ENCODE assay signal across 16 cellular contexts in the genomic region with DNA sequence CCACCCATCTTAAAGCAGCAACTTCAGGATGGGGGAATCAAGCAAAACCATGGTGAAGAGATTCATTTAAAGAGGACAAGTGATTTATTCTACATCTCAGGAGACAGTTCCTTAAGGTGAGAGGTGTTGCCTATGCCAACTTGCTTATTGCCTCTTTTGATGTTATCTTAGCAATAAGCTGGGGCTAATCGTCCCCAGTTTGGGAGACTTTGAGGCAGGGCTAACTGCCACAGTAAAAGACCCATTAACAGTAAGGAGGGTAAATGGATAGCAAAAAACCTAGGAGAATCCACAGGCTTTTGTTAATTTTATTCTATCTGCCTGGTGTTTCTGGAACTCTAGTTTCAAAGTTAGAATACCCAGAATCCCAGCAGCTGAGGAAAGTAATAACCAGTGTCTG. TPM values are rescaled to one million over a fixed set of nuclear protein-coding genes. Genes with fewer than 3 reads are reported as not detected.
A peak's percentile ranks its signal among the peaks of the same experiment; 100 is the strongest.
DNase-seq lines count a peak whose midpoint lies in the region; TF ChIP-seq lines count a peak whose summit lies in the region.
"Had no signal": no experiment of that assay in that cellular context is flagged by ENCODE, and none has a peak within 500 bp of the region (broad histone marks: within the 10 kb centered on the region; RNA-seq: fewer than 3 reads in every experiment).

No MANE protein-coding gene starts in this region.

- no peaks in the 10 kb centered on the region for H3K36me3 ChIP-seq in Caco-2 (ENCODE audit: control insufficient read depth, insufficient read depth, low read length)
- no peaks in the 10 kb centered on the region for H3K36me3 ChIP-seq in smooth muscle cell (ENCODE audit: low read depth)
- H3K36me3 ChIP-seq: colonic mucosa had no signal

- no peaks in the 10 kb centered on the region for H3K79me2 ChIP-seq in smooth muscle cell (ENCODE audit: low read depth)

- H3K4me1 ChIP-seq in Caco-2 (peaks cover 57% of the 10 kb centered on the region), smooth muscle cell (ENCODE audit: low read depth) (peaks cover 5% of the 10 kb centered on the region)
- H3K4me1 ChIP-seq: colonic mucosa had no signal

- POLR2A ChIA-PET in Caco-2 (lab: Charles Lee): no interaction called here

- H3K27me3 ChIP-seq in Caco-2 (replicated peaks; ENCODE audit: control insufficient read depth, insufficient read depth, low read length): no peaks in the 10 kb centered on the region
- no peaks in the 10 kb centered on the region for H3K27me3 ChIP-seq in smooth muscle cell (ENCODE audit: low read depth)
- H3K27me3 ChIP-seq: colonic mucosa had no signal

- 30% methylated on average over 1 of the region's 1 CpG for WGBS in smooth muscle cell (ENCODE audit: low lambda C conversion rate)

- intact Hi-C loops in Caco-2 (cut with micrococcal nuclease; ENCODE audit: unreplicated experiment): no loop called here

- H3K27ac Mint-ChIP-seq in Caco-2 (ENCODE audit: unreplicated experiment): peak overlapping the region; percentile 66

- TF ChIP-seq CTCF in Caco-2 (IDR thresholded peaks at IDR 0.05; ENCODE audit: insufficient read depth in 1 of 2, low read depth in 1 of 2, low read length in 1 of 2, severe bottlenecking in 1 of 2, unreplicated experiment in 1 of 2): no peak
- TF ChIP-seq CTCF in smooth muscle cell (IDR thresholded peaks at IDR 0.05; ENCODE audit: borderline replicate concordance, insufficient read depth, poor library complexity, severe bottlenecking): no peak

- CTCF ChIA-PET in Caco-2 (lab: Charles Lee): no interaction called here

- peak overlapping the region; percentile 93 for H3K27ac ChIP-seq in caudate nucleus (ENCODE audit: low read depth, low read length)
- peak overlapping the region; percentile 1 for H3K27ac ChIP-seq in smooth muscle cell (ENCODE audit: low read depth)
- H3K27ac ChIP-seq: colonic mucosa, PC-9 had no signal

- H3K36me3 Mint-ChIP-seq in Caco-2 (ENCODE audit: insufficient read depth, unreplicated experiment): no peaks in the 10 kb centered on the region
- H3K36me3 Mint-ChIP-seq: mesothelial cell of epicardium had no signal

- H3K9me3 ChIP-seq in Caco-2: 0 out of 2 replicates have a peak, but pooled peaks cover 3% of the 10 kb centered on the region
- H3K9me3 ChIP-seq in smooth muscle cell (replicated peaks; ENCODE audit: low read depth): no peaks in the 10 kb centered on the region
- H3K9me3 ChIP-seq: colonic mucosa had no signal

- BruUV-seq in Caco-2 (replicated peaks; lab: Mats Ljungman, UMichigan): no TSS peak

- H2AFZ ChIP-seq in smooth muscle cell (ENCODE audit: low read depth): peak overlapping the region; percentile 19
- H2AFZ ChIP-seq: PC-9 had no signal

- H4K20me1 ChIP-seq in smooth muscle cell (ENCODE audit: low read depth): no peaks in the 10 kb centered on the region

- DNase-seq in Caco-2: no peak
- DNase-seq in caudate nucleus (lab: John Stamatoyannopoulos, UW): no peak
- peak; percentile 46 for DNase-seq in medulla oblongata (ENCODE audit: extremely low spot score)
- no peak for DNase-seq in smooth muscle cell (lab: John Stamatoyannopoulos, UW; ENCODE audit: unreplicated experiment)
- no peak for DNase-seq in NCI-H1930 (lab: John Stamatoyannopoulos, UW)
- no peak for DNase-seq in DMS153 treated with DMSO at 0.1 percent for 48 hours (lab: John Stamatoyannopoulos, UW; ENCODE audit: unreplicated experiment)
- DNase-seq in cerebellar nuclear complex (lab: John Stamatoyannopoulos, UW): no peak
- DNase-seq in NCI-H345 treated with DMSO at 0.1 percent for 48 hours (lab: John Stamatoyannopoulos, UW; ENCODE audit: unreplicated experiment): no peak
- DNase-seq: activated CD4-positive, alpha-beta T cell treated with anti-CD3 and anti-CD28 coated beads, Interleukin-2, amount 50 U/mL, for 4 hours; colonic mucosa; EL; glutamatergic neuron; NCI-H2107; NCI-H774; PC-9 had no signal

- no peak overlapping the region for H3K4me3 Mint-ChIP-seq in Caco-2 (ENCODE audit: unreplicated experiment)
- H3K4me3 Mint-ChIP-seq: mesothelial cell of epicardium had no signal

- no peaks in the 10 kb centered on the region for H3K27me3 Mint-ChIP-seq in Caco-2 (ENCODE audit: insufficient read depth, unreplicated experiment)

- peaks cover 4% of the 10 kb centered on the region for H3F3A ChIP-seq in smooth muscle cell (ENCODE audit: low read depth)

- H3K4me1 Mint-ChIP-seq in Caco-2 (ENCODE audit: low read depth, unreplicated experiment): peaks cover 36% of the 10 kb centered on the region

- H3K4me2 ChIP-seq in smooth muscle cell: peak overlapping the region; percentile 45
- H3K4me2 ChIP-seq: PC-9 had no signal

- no peak overlapping the region for H3K9ac ChIP-seq in smooth muscle cell (ENCODE audit: low read depth)

- H3K4me3 ChIP-seq in Caco-2 (ENCODE audit: low read depth, low read length) (no peak overlapping the region), smooth muscle cell (peak overlapping the region; percentile 10)
- H3K4me3 ChIP-seq: colonic mucosa, PC-9 had no signal

- H3K9me3 Mint-ChIP-seq in Caco-2 (ENCODE audit: unreplicated experiment): no peaks in the 10 kb centered on the region
- H3K9me3 Mint-ChIP-seq: mesothelial cell of epicardium had no signal

RNA-seq across cellular contexts. Expression of a gene that starts 22.1 kb away (rescaled TPM):
- total RNA-seq in Caco-2 (2022): 25.2 and 29.6 TPM in 2 replicates
- 28.1 and 34.6 TPM in 2 replicates for total RNA-seq in smooth muscle cell
- 23.2 and 33.0 TPM in 2 replicates for polyA plus RNA-seq in smooth muscle cell
